ENCODE assay signal across 1 cellular context in the genomic region with DNA sequence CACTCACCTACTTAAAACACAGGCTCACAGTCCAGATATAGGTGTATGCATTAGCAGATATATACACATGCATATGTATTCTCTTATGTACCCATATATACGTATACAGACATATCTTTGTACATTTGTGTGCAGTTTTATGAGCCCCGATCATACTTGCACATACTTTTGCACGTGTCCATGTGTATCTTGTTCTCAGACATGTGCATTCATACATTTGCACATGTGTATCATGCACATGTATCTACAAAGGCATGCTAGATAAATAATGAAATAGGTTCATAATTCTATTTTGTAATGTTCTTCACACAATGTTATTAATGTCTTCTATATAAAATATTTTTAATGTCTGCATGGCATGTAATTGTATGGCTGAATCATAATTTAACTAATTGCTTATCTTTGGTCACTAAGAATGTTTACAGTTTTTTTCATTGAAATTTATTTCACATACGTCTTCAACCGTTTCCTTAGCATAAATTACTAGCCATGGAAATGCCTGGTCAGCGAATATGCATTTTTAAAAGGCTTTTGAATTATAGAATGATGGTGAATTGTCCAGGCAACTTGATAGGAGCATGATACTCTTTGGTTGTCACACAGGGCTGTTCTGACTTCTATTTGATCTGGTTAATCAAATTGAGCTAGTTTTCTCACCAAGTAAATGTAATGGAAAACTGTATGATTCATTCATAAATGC.
A peak's percentile ranks its signal among the peaks of the same experiment; 100 is the strongest.
TF ChIP-seq lines count a peak whose summit lies in the region.

No MANE protein-coding gene starts in this region.

TF ChIP-seq in A549, 52 proteins besides CTCF, POLR2A, EP300 and RAD21:
- TF ChIP-seq MAFK (IDR thresholded peaks at IDR 0.05; ENCODE audit: partially characterized antibody) (peak; percentile 94), NFE2L2 (conservative IDR thresholded peaks at IDR 0.05; ENCODE audit: low read length) (no peak)
